In the genomic region with DNA sequence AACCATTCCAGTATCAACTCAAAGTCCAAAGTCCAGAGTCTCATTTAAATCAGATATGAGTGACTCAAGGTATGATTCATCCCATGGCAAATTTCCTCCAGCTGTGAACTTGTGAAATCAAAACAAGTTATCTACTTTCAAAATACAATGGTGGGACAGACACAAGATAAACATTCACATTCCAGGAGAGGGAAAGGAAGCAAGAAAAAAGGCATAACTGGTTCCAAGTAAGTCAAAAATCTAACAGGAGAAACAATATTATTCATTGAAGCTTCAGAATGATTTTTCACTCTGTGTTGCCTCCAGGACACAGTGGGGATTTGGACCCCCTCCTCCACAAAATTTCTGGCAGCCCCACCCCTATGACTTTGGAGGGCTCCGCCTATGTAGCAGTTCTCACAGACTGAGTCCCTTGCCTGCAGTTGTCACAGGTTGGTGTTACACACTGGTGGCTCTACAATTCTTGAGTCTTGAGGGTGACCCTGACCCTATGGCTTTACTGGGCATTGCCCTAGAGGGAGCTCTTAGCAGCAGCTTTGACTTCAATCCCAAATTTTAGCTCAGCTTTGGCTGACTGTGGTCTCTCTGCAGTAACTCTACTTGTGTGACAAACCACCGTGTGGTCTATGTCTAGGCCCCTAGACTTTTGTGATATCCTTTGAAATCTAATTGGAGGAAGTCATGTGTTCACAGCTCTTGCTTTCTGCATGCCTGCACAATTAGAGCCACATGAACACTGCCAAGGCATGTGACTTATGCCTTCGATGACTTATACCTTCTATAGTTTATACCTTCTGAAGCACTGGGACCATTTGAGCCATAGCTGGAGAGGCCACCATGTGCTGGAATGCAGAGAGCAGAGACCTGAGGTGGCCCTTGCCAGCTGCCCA, we compare ENCODE assay signal across 11 cellular contexts.
DNase-seq lines count a peak whose midpoint lies in the region; ATAC-seq, FAIRE-seq and TF ChIP-seq lines count a peak whose summit lies in the region.
"Had no signal": no experiment of that assay in that cellular context is flagged by ENCODE, and none has a peak within 500 bp of the region (broad histone marks: within the 10 kb centered on the region; RNA-seq: fewer than 3 reads in every experiment).

No MANE protein-coding gene starts in this region.

- no peaks in the 10 kb centered on the region for H3K36me3 Mint-ChIP-seq in activated naive CD8-positive, alpha-beta T cell treated with anti-CD3 and anti-CD28 coated beads, Interleukin-2, amount 50 U/mL, for 24 hours (ENCODE audit: low read depth)
- H3K36me3 Mint-ChIP-seq: activated CD8-positive, alpha-beta memory T cell treated with anti-CD3 and anti-CD28 coated beads, Interleukin-2, amount 10 ng/mL, durations not matched to agents 7 days and 5 days had no signal

- TF ChIP-seq CTCF in A549 (IDR thresholded peaks at IDR 0.05), result no peak
- no peak for TF ChIP-seq CTCF in coronary artery (IDR thresholded peaks at IDR 0.05)

- ATAC-seq in A549 (peak; percentile 79 to 92), GM21423 (IDR thresholded peaks at IDR 0.05; ENCODE audit: unreplicated experiment) (no peak), HG02678 (IDR thresholded peaks at IDR 0.05; ENCODE audit: unreplicated experiment) (no peak)
- ATAC-seq in activated naive CD8-positive, alpha-beta T cell treated with anti-CD3 and anti-CD28 coated beads, Interleukin-2, amount 50 U/mL, for 24 hours, result no peak
- ATAC-seq: activated CD8-positive, alpha-beta memory T cell treated with anti-CD3 and anti-CD28 coated beads, Interleukin-2, amount 10 ng/mL, durations not matched to agents 7 days and 5 days had no signal

- FAIRE-seq in A549 (lab: Jason Lieb, UNC), result peak; percentile 68
- peak; percentile 48 for FAIRE-seq in endometrium (lab: Jason Lieb, UNC)

- no peaks in the 10 kb centered on the region for H3K4me1 Mint-ChIP-seq in activated naive CD8-positive, alpha-beta T cell treated with anti-CD3 and anti-CD28 coated beads, Interleukin-2, amount 50 U/mL, for 24 hours
- H3K4me1 Mint-ChIP-seq: activated CD8-positive, alpha-beta memory T cell treated with anti-CD3 and anti-CD28 coated beads, Interleukin-2, amount 10 ng/mL, durations not matched to agents 7 days and 5 days had no signal

- H3K27ac ChIP-seq in A549 (peak overlapping the region; percentile 71 to 87), coronary artery (peak overlapping the region in 1 of 2 donors; percentile 49)

- DNase-seq in A549 (ENCODE audit: low read depth in 1 of 2, low spot score in 1 of 2), result peak; percentile 22 to 78
- peak; percentile 7 for DNase-seq in NCI-H69 (lab: John Stamatoyannopoulos, UW)
- DNase-seq in kidney tubule cell (ENCODE audit: low spot score), result peak; percentile 92
- DNase-seq in activated naive CD8-positive, alpha-beta T cell treated with anti-CD3 and anti-CD28 coated beads, Interleukin-2, amount 50 U/mL, for 24 hours, result no peak
- DNase-seq in coronary artery (ENCODE audit: low spot score), result no peak
- DNase-seq: activated CD8-positive, alpha-beta memory T cell treated with anti-CD3 and anti-CD28 coated beads, Interleukin-2, amount 10 ng/mL, durations not matched to agents 7 days and 5 days; AML-193; central memory CD4-positive, alpha-beta T cell had no signal

- TF ChIP-seq POLR2A in A549 (IDR thresholded peaks at IDR 0.05; ENCODE audit: low read length), result no peak

- H3K4me2 ChIP-seq in A549, result peak overlapping the region; percentile 71

- H3K4me3 ChIP-seq in A549, result no peak overlapping the region
- no peak overlapping the region for H3K4me3 ChIP-seq in coronary artery

- no peaks in the 10 kb centered on the region for H3K27me3 Mint-ChIP-seq in activated naive CD8-positive, alpha-beta T cell treated with anti-CD3 and anti-CD28 coated beads, Interleukin-2, amount 50 U/mL, for 24 hours
- H3K27me3 Mint-ChIP-seq: activated CD8-positive, alpha-beta memory T cell treated with anti-CD3 and anti-CD28 coated beads, Interleukin-2, amount 10 ng/mL, durations not matched to agents 7 days and 5 days had no signal

- H3K27ac Mint-ChIP-seq in activated naive CD8-positive, alpha-beta T cell treated with anti-CD3 and anti-CD28 coated beads, Interleukin-2, amount 50 U/mL, for 24 hours, result no peak overlapping the region
- H3K27ac Mint-ChIP-seq: activated CD8-positive, alpha-beta memory T cell treated with anti-CD3 and anti-CD28 coated beads, Interleukin-2, amount 10 ng/mL, durations not matched to agents 7 days and 5 days had no signal

- peaks cover 4% of the 10 kb centered on the region for H3K9me3 Mint-ChIP-seq in activated naive CD8-positive, alpha-beta T cell treated with anti-CD3 and anti-CD28 coated beads, Interleukin-2, amount 50 U/mL, for 24 hours

- peaks cover 37% of the 10 kb centered on the region for H3K4me1 ChIP-seq in A549

- peak; percentile 26 to 55; a peak in 1 of 5 replicates for TF ChIP-seq EP300 in A549 (IDR thresholded peaks at IDR 0.05)

- no peak; a peak in 1 of 5 replicates for TF ChIP-seq RAD21 in A549 (conservative IDR thresholded peaks at IDR 0.05 in 1 of 2, IDR thresholded peaks at IDR 0.05 in 1 of 2)

- POLR2A ChIA-PET in A549 (lab: Yijun Ruan, JAX), result no interaction called here

- no peak overlapping the region for H3K4me3 Mint-ChIP-seq in activated naive CD8-positive, alpha-beta T cell treated with anti-CD3 and anti-CD28 coated beads, Interleukin-2, amount 50 U/mL, for 24 hours
- H3K4me3 Mint-ChIP-seq: activated CD8-positive, alpha-beta memory T cell treated with anti-CD3 and anti-CD28 coated beads, Interleukin-2, amount 10 ng/mL, durations not matched to agents 7 days and 5 days had no signal

- peaks cover 3% of the 10 kb centered on the region; the same call in 1 of the 3 replicates for H3K9me3 ChIP-seq in A549

- WGBS in A549 (ENCODE audit: missing lambda C conversion rate), result 22% methylated on average over 3 of the region's 3 CpGs

- CTCF ChIA-PET in A549 (lab: Yijun Ruan, JAX), result interaction anchor here (0.5 to 0.7 kb wide), 2 partner anchors 33 to 1263 kb away, joined by 3 to 4 read pairs; no protein-coding TSS in a partner anchor

TF ChIP-seq in A549, 52 proteins besides CTCF, POLR2A, EP300 and RAD21 (continues in another document):
- TF ChIP-seq HDAC2 (IDR thresholded peaks at IDR 0.05) (no peak), JUN (IDR thresholded peaks at IDR 0.05) (peak; percentile 47 to 72; a peak in 1 of 5 replicates), NPAS2 (CRISPR knock-in tag; IDR thresholded peaks at IDR 0.05; ENCODE audit: borderline replicate concordance) (no peak), KDM1A (IDR thresholded peaks at IDR 0.05; ENCODE audit: low read depth) (no peak), JUNB (IDR thresholded peaks at IDR 0.05) (peak; percentile 94), RFX5 (IDR thresholded peaks at IDR 0.05) (no peak), KDM5A (IDR thresholded peaks at IDR 0.05) (no peak), NFE2L2 (conservative IDR thresholded peaks at IDR 0.05; ENCODE audit: low read length) (no peak), PHF8 (IDR thresholded peaks at IDR 0.05; ENCODE audit: borderline replicate concordance, low read depth) (no peak), RCOR1 (IDR thresholded peaks at IDR 0.05; ENCODE audit: low read depth, low read length) (no peak), CBX8 (IDR thresholded peaks at IDR 0.05) (no peak), HEYL (CRISPR knock-in tag; IDR thresholded peaks at IDR 0.05) (no peak), MAZ (IDR thresholded peaks at IDR 0.05; ENCODE audit: borderline replicate concordance, low read depth, low read length) (no peak), HOXA7 (CRISPR knock-in tag; IDR thresholded peaks at IDR 0.05) (no peak), FOSL2 (IDR thresholded peaks at IDR 0.05) (peak; percentile 95), FOSL2 (CRISPR knock-in tag; IDR thresholded peaks at IDR 0.05) (peak; percentile 97), ZNF302 (CRISPR knock-in tag; IDR thresholded peaks at IDR 0.05) (no peak), ZSCAN20 (CRISPR knock-in tag; IDR thresholded peaks at IDR 0.05) (no peak), ZFP36 (IDR thresholded peaks at IDR 0.05; ENCODE audit: borderline replicate concordance, partially characterized antibody) (no peak), FOXS1 (CRISPR knock-in tag; IDR thresholded peaks at IDR 0.05) (peak; percentile 56; the same call in 1 of the 2 replicates), CHD4 (IDR thresholded peaks at IDR 0.05; ENCODE audit: borderline replicate concordance) (no peak), CEBPB (IDR thresholded peaks at IDR 0.05) (peak; percentile 90 to 91), TFCP2L1 (CRISPR knock-in tag; IDR thresholded peaks at IDR 0.05) (no peak), SREBF2 (IDR thresholded peaks at IDR 0.05) (no peak)
- TF ChIP-seq, protein P1, sequence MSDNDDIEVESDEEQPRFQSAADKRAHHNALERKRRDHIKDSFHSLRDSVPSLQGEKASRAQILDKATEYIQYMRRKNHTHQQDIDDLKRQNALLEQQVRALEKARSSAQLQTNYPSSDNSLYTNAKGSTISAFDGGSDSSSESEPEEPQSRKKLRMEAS (IDR thresholded peaks at IDR 0.05), result no peak
- TF ChIP-seq, protein P2, sequence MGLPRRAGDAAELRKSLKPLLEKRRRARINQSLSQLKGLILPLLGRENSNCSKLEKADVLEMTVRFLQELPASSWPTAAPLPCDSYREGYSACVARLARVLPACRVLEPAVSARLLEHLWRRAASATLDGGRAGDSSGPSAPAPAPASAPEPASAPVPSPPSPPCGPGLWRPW (IDR thresholded peaks at IDR 0.05), result peak; percentile 64; the same call in 1 of the 2 replicates
- TF ChIP-seq, protein P3, sequence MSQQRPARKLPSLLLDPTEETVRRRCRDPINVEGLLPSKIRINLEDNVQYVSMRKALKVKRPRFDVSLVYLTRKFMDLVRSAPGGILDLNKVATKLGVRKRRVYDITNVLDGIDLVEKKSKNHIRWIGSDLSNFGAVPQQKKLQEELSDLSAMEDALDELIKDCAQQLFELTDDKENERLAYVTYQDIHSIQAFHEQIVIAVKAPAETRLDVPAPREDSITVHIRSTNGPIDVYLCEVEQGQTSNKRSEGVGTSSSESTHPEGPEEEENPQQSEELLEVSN (IDR thresholded peaks at IDR 0.05; ENCODE audit: borderline replicate concordance, low read depth), result no peak
- TF ChIP-seq, protein P4, sequence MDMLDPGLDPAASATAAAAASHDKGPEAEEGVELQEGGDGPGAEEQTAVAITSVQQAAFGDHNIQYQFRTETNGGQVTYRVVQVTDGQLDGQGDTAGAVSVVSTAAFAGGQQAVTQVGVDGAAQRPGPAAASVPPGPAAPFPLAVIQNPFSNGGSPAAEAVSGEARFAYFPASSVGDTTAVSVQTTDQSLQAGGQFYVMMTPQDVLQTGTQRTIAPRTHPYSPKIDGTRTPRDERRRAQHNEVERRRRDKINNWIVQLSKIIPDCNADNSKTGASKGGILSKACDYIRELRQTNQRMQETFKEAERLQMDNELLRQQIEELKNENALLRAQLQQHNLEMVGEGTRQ (IDR thresholded peaks at IDR 0.05), result no peak

Comparison
In these comparisons a context has a peak if more than half of its experiments do, and no peak if none do; other contexts are left out.
1. ATAC-seq: peak in A549 (2 of 2); none in GM21423 (single experiment), HG02678 (single experiment) and activated naive CD8-positive, alpha-beta T cell treated with anti-CD3 and anti-CD28 coated beads, Interleukin-2, amount 50 U/mL, for 24 hours (single experiment).
2. DNase-seq: peak in A549 (2 of 2), NCI-H69 (single experiment) and kidney tubule cell (single experiment); none in activated naive CD8-positive, alpha-beta T cell treated with anti-CD3 and anti-CD28 coated beads, Interleukin-2, amount 50 U/mL, for 24 hours (single experiment) and coronary artery (single experiment).